Comparison of ENCODE assay signal across 19 cellular contexts in the genomic region with DNA sequence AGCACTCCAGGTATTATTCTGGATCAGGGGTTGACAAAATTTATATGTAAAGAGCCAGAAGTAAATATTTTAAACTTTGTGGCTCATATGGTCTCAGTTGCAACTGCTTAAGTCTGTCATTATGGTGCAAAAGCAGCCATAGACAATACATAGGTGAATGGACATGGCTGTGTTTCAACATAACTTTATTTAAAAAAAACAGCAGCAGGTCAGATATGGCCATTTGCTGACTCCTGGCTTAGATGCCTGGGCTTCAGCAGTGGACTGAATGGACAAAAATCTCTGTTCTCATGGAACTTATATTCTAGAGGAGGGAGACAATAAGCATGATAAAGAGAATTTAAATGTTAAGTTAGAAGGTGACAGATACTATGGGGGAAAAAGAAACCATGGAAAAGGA. TPM values are rescaled to one million over a fixed set of nuclear protein-coding genes. Genes with fewer than 3 reads are reported as not detected.
DNase-seq lines count a peak whose midpoint lies in the region; ATAC-seq, FAIRE-seq and TF ChIP-seq lines count a peak whose summit lies in the region.
"Had no signal": no experiment of that assay in that cellular context is flagged by ENCODE, and none has a peak within 500 bp of the region (broad histone marks: within the 10 kb centered on the region; RNA-seq: fewer than 3 reads in every experiment).

No MANE protein-coding gene starts in this region.

- H3K4me3 Mint-ChIP-seq in GM23338 (no peak overlapping the region), natural killer cell (no peak overlapping the region)
- H3K4me3 Mint-ChIP-seq: CD8-positive, alpha-beta memory T cell had no signal

- H3K4me1 ChIP-seq in GM23338 (ENCODE audit: insufficient read depth) (peaks cover 12% of the 10 kb centered on the region), K562 (replicated peaks in 1 of 2; ENCODE audit: control insufficient read depth in 2 of 2, insufficient read depth in 2 of 2, low read length in 2 of 2) (peaks cover 0 to 5% of the 10 kb centered on the region in 2 experiments; a peak in 2 of 5 replicates), osteoblast (ENCODE audit: insufficient read depth, low read length) (peaks cover 14% of the 10 kb centered on the region), tibial artery (peaks cover 0 to 13% (median 6%) of the 10 kb centered on the region in 4 donors), foreskin keratinocyte (no peaks in the 10 kb centered on the region)

- intact Hi-C loops in K562 (cut with micrococcal nuclease) = loop anchor here (5.0 kb wide), 1 partner anchor 70 kb away; no protein-coding TSS in a partner anchor
- intact Hi-C loops in tibial artery (cut with DNase I; ENCODE audit: low total_unique reads) = no loop called here
- intact Hi-C loops in lower leg skin (cut with DNase I; ENCODE audit: low total_unique reads) = no loop called here
- intact Hi-C loops in natural killer cell (cut with micrococcal nuclease) = no loop called here

- TF ChIP-seq CTCF in GM23338 (conservative IDR thresholded peaks at IDR 0.05; ENCODE audit: low read depth in 2 of 2) (no peak), K562 (IDR thresholded peaks at IDR 0.05 in 2 of 3, conservative IDR thresholded peaks at IDR 0.05 in 1 of 3; ENCODE audit: insufficient read depth in 2 of 3, low read depth in 1 of 3, low read length in 3 of 3) (no peak), osteoblast (IDR thresholded peaks at IDR 0.05; ENCODE audit: extremely low read depth, low read depth, low read length) (no peak), tibial artery (IDR thresholded peaks at IDR 0.05) (no peak), lower leg skin (IDR thresholded peaks at IDR 0.05) (no peak), foreskin keratinocyte (conservative IDR thresholded peaks at IDR 0.05) (no peak), natural killer cell (IDR thresholded peaks at IDR 0.05) (no peak)

- DNase-seq in GM23338 (ENCODE audit: low spot score) = no peak
- DNase-seq in K562 (ENCODE audit: extremely low read depth in 1 of 4, low spot score in 3 of 4) = no peak
- no peak for DNase-seq in osteoblast (ENCODE audit: insufficient read length, low spot score, missing footprints)
- DNase-seq in tibial artery = no peak
- no peak for DNase-seq in lower leg skin (ENCODE audit: low spot score in 2 of 2)
- DNase-seq in foreskin keratinocyte = no peak
- DNase-seq in natural killer cell = no peak
- DNase-seq: ACHN; C1 segment of cervical spinal cord; CD8-positive, alpha-beta memory T cell; KBM-7; MV-4-11; NCI-H1694 treated with DMSO at 0.1 percent for 48 hours; NCI-H510A; NCI-H774; RPMI8226; SHP77 treated with DMSO at 0.1 percent for 48 hours had no signal

- no peaks in the 10 kb centered on the region for H3F3A ChIP-seq in GM23338 (replicated peaks; ENCODE audit: low read depth)

- CTCF ChIA-PET in K562 (lab: Yijun Ruan, JAX; ENCODE audit: low intra/inter-chr PET ratio) = no interaction called here

- H3K4me1 Mint-ChIP-seq in GM23338 (peaks cover 19% of the 10 kb centered on the region), natural killer cell (peaks cover 6% of the 10 kb centered on the region in 2 donors)

- H3K9me2 ChIP-seq in GM23338 (ENCODE audit: insufficient read depth) = peaks cover 14% of the 10 kb centered on the region; the same call in 1 of the 2 replicates

- in situ Hi-C loops in K562 (cut with MboI) = no loop called here

- 0 out of 2 replicates have a peak overlapping the region, but pooled peaks have one; percentile 36 for H3K4me2 ChIP-seq in GM23338
- no peak overlapping the region for H3K4me2 ChIP-seq in K562 (ENCODE audit: insufficient read depth, low read length)
- peak overlapping the region; percentile 50 for H3K4me2 ChIP-seq in osteoblast (ENCODE audit: insufficient read depth, low read length)

- POLR2A ChIA-PET in K562 (lab: Yijun Ruan, JAX) = no interaction called here

- no peak overlapping the region for H3K27ac ChIP-seq in GM23338 (ENCODE audit: low read depth)
- H3K27ac ChIP-seq in K562 (ENCODE audit: extremely low read depth, low read depth, low read length) = no peak overlapping the region
- no peak overlapping the region for H3K27ac ChIP-seq in osteoblast (ENCODE audit: low read depth, low read length)
- peak overlapping the region; percentile 22 to 36 for H3K27ac ChIP-seq in tibial artery
- no peak overlapping the region for H3K27ac ChIP-seq in foreskin keratinocyte

- H3K27ac Mint-ChIP-seq in GM23338 (no peak overlapping the region), natural killer cell (no peak overlapping the region)

- H3K9me3 ChIP-seq in K562 (replicated peaks; ENCODE audit: control insufficient read depth, insufficient read depth, low read depth, low read length) (no peaks in the 10 kb centered on the region), osteoblast (ENCODE audit: low read depth, low read length) (no peaks in the 10 kb centered on the region), tibial artery (no peaks in the 10 kb centered on the region)

- H3K9ac ChIP-seq in K562 (ENCODE audit: insufficient read depth in 1 of 2, low read depth in 2 of 2, low read length in 2 of 2) = no peak overlapping the region

- H4K20me1 ChIP-seq in GM23338 (replicated peaks; ENCODE audit: insufficient read depth) (no peaks in the 10 kb centered on the region), K562 (replicated peaks; ENCODE audit: control insufficient read depth, insufficient read depth, low read length) (no peaks in the 10 kb centered on the region), osteoblast (ENCODE audit: insufficient read depth, low read length) (no peaks in the 10 kb centered on the region)

- no TSS peak for BruUV-seq in K562 (replicated peaks; lab: Mats Ljungman, UMichigan)

- H3K9me1 ChIP-seq in K562 (ENCODE audit: control insufficient read depth, insufficient read depth, low read length) = no peaks in the 10 kb centered on the region

- H3K27me3 Mint-ChIP-seq in GM23338 (ENCODE audit: insufficient read depth, low read depth, poor library complexity) (peaks cover 4% of the 10 kb centered on the region), natural killer cell (ENCODE audit: low read depth in 2 of 2) (peaks cover 27 to 46% of the 10 kb centered on the region in 2 donors)
- H3K27me3 Mint-ChIP-seq: CD8-positive, alpha-beta memory T cell had no signal

- H3K27me3 ChIP-seq in GM23338 (ENCODE audit: insufficient read depth) (no peaks in the 10 kb centered on the region), K562 (ENCODE audit: control insufficient read depth in 2 of 2, insufficient read depth in 2 of 2, low read length in 2 of 2) (peaks cover 10 to 33% of the 10 kb centered on the region in 2 experiments), osteoblast (ENCODE audit: insufficient read depth, low read length) (peaks cover 10% of the 10 kb centered on the region), tibial artery (no peaks in the 10 kb centered on the region), foreskin keratinocyte (no peaks in the 10 kb centered on the region)

- no peak for TF ChIP-seq EP300 in K562 (IDR thresholded peaks at IDR 0.05; ENCODE audit: low read length)

- H3K36me3 ChIP-seq in GM23338 (ENCODE audit: insufficient read depth) (no peaks in the 10 kb centered on the region), K562 (ENCODE audit: control insufficient read depth, insufficient read depth, low read length) (no peaks in the 10 kb centered on the region), osteoblast (ENCODE audit: insufficient read depth, low read length) (no peaks in the 10 kb centered on the region), tibial artery (no peaks in the 10 kb centered on the region)

- TF ChIP-seq RAD21 in K562 (CRISPR knock-in tag; conservative IDR thresholded peaks at IDR 0.05 in 1 of 2, IDR thresholded peaks at IDR 0.05 in 1 of 2) = no peak

- FAIRE-seq in K562 (lab: Jason Lieb, UNC) = no peak
- FAIRE-seq: D721Med had no signal

- ATAC-seq in GM23338 (no peak), K562 (no peak), foreskin keratinocyte (no peak), natural killer cell (no peak)

- TF ChIP-seq POLR2A in K562 (conservative IDR thresholded peaks at IDR 0.05) (no peak), lower leg skin (IDR thresholded peaks at IDR 0.05) (no peak)

- H3K36me3 Mint-ChIP-seq in GM23338 (ENCODE audit: low read depth) (no peaks in the 10 kb centered on the region), natural killer cell (no peaks in the 10 kb centered on the region)

- no peaks in the 10 kb centered on the region for H3K79me2 ChIP-seq in GM23338 (replicated peaks; ENCODE audit: insufficient read depth)
- H3K79me2 ChIP-seq in K562 (ENCODE audit: control insufficient read depth, insufficient read depth, low read length) = no peaks in the 10 kb centered on the region
- H3K79me2 ChIP-seq in osteoblast (ENCODE audit: insufficient read depth, low read length) = no peaks in the 10 kb centered on the region

- H3K9me3 Mint-ChIP-seq in GM23338 (no peaks in the 10 kb centered on the region), natural killer cell (no peaks in the 10 kb centered on the region)
- H3K9me3 Mint-ChIP-seq: CD8-positive, alpha-beta memory T cell had no signal

- no peak overlapping the region for H3K4me3 ChIP-seq in GM23338
- H3K4me3 ChIP-seq in K562 = no peak overlapping the region
- no peak overlapping the region for H3K4me3 ChIP-seq in osteoblast (ENCODE audit: insufficient read depth, low read length)
- no peak overlapping the region for H3K4me3 ChIP-seq in tibial artery
- no peak overlapping the region for H3K4me3 ChIP-seq in lower leg skin (ENCODE audit: low read depth, poor library complexity, severe bottlenecking)

- H2AFZ ChIP-seq in GM23338 (0 out of 2 replicates have a peak overlapping the region, but pooled peaks have one; percentile 33), K562 (ENCODE audit: low read depth, low read length) (no peak overlapping the region), osteoblast (ENCODE audit: low read length) (no peak overlapping the region)

RNA-seq across cellular contexts. Expression of a gene that starts 11.7 kb away (rescaled TPM):
- total RNA-seq in GM23338 (2014; rRNA removed; shearing (Covaris generic)) = 17.2 and 19.1 TPM in 2 replicates
- 3.8 and 4.5 TPM in 2 replicates for polyA plus RNA-seq in GM23338 (2016; fragmentation: Nextera tagmentation; extraction: Ambion mirVana)
- total RNA-seq in K562 (2011; cell fraction: chromatin; rRNA removed; ENCODE audit: low replicate concordance) = 31.3 and 41.9 TPM in 2 replicates
- total RNA-seq in K562 (2011; cell fraction: nucleolus; rRNA removed) = 26.8 and 33.7 TPM in 2 replicates
- 26.5 and 30.9 TPM in 2 replicates for total RNA-seq in K562 (2011; cell fraction: nucleoplasm; rRNA removed)
- 6.7 and 7.9 TPM in 2 replicates for total RNA-seq in K562 (2014; rRNA removed)
- total RNA-seq in K562 (2014; rRNA removed; fragmentation: Illumina TruSeq; extraction: Trizol) = 7.4 and 8.3 TPM in 2 replicates
- total RNA-seq in K562 (2015; rRNA removed; fragmentation: Illumina TruSeq; extraction: Trizol) = 8.6 and 9.1 TPM in 2 replicates
- 11.8 and 13.8 TPM in 2 replicates for total RNA-seq in K562 (2021)
- polyA plus RNA-seq in K562 (2011; rRNA removed) = 7.2 and 7.7 TPM in 2 replicates
- 7.5 and 8.3 TPM in 2 replicates for polyA plus RNA-seq in K562 (2011; cell fraction: cytosol; rRNA removed)
- polyA plus RNA-seq in K562 (2011; cell fraction: nucleus; rRNA removed) = 15.5 and 25.2 TPM in 2 replicates
- polyA plus RNA-seq in K562 (2012) = 5.4 and 7.1 TPM in 2 replicates
- 10.6 and 11.1 TPM in 2 replicates for polyA plus RNA-seq in K562 (2014; fragmentation: Illumina TruSeq; extraction: Trizol)
- 1 to 10 TPM; 2.1 to 3.0 TPM for polyA plus RNA-seq in K562 (2014; fragmentation: Nextera tagmentation; extraction: Ambion mirVana)
- polyA plus RNA-seq in K562 (2014; rRNA removed) = 7.4 and 9.6 TPM in 2 replicates
- 13.2 and 13.9 TPM in 2 replicates for polyA minus RNA-seq in K562 (2011; rRNA and poly(A)+ RNA removed)
- polyA minus RNA-seq in K562 (2011; cell fraction: cytosol; rRNA and poly(A)+ RNA removed) = 7.2 and 8.5 TPM in 2 replicates
- 28.9 and 29.5 TPM in 2 replicates for polyA minus RNA-seq in K562 (2011; cell fraction: nucleus; rRNA and poly(A)+ RNA removed)
- 22.7 and 25.0 TPM in 2 replicates for total RNA-seq in osteoblast
- total RNA-seq in lower leg skin = 10 to 100 TPM; 35.0 to 57.0 (median 51.3) TPM
- 14.1 and 18.7 TPM in 2 replicates for total RNA-seq in foreskin keratinocyte
- polyA plus RNA-seq in foreskin keratinocyte = 4.4 and 6.4 TPM in 2 replicates
- total RNA-seq in natural killer cell = 10 to 100 TPM; 23.0 to 28.4 (median 27.5) TPM

RNA-seq across cellular contexts. Expression of a gene that starts 20.0 kb away (rescaled TPM):
- not detected in 2 replicates for total RNA-seq in GM23338 (2014; rRNA removed; shearing (Covaris generic))
- polyA plus RNA-seq in GM23338 (2016; fragmentation: Nextera tagmentation; extraction: Ambion mirVana) (not detected in 2 replicates), K562 (2011; rRNA removed) (not detected in 2 replicates), K562 (2014; fragmentation: Illumina TruSeq; extraction: Trizol) (not detected in 2 replicates), K562 (2014; fragmentation: Nextera tagmentation; extraction: Ambion mirVana) (not detected), K562 (2014; rRNA removed) (not detected in 2 replicates), foreskin keratinocyte (not detected in 2 replicates)
- total RNA-seq in K562 (2011; cell fraction: chromatin; rRNA removed; ENCODE audit: low replicate concordance) = not detected in 2 replicates
- not detected in 2 replicates for total RNA-seq in K562 (2011; cell fraction: nucleolus; rRNA removed)
- not detected in 2 replicates for total RNA-seq in K562 (2011; cell fraction: nucleoplasm; rRNA removed)
- total RNA-seq in K562 (2014; rRNA removed) (not detected in 2 replicates), K562 (2014; rRNA removed; fragmentation: Illumina TruSeq; extraction: Trizol) (not detected in 2 replicates), K562 (2015; rRNA removed; fragmentation: Illumina TruSeq; extraction: Trizol) (not detected in 2 replicates), K562 (2021) (not detected in 2 replicates), osteoblast (not detected in 2 replicates), lower leg skin (1 to 10 TPM in 3 of 4 donors, under 1 TPM in 1; 0.38 to 8.2 (median 3.0) TPM), foreskin keratinocyte (not detected in 2 replicates), natural killer cell (under 1 TPM in 1 of 3 donors, not detected in 2; 0.21 TPM)
- polyA plus RNA-seq in K562 (2011; cell fraction: cytosol; rRNA removed) = not detected in 2 replicates
- not detected in 2 replicates for polyA plus RNA-seq in K562 (2011; cell fraction: nucleus; rRNA removed)
- not detected in 2 replicates for polyA plus RNA-seq in K562 (2012)
- polyA minus RNA-seq in K562 (2011; rRNA and poly(A)+ RNA removed) = not detected in 2 replicates
- not detected in 2 replicates for polyA minus RNA-seq in K562 (2011; cell fraction: cytosol; rRNA and poly(A)+ RNA removed)
- polyA minus RNA-seq in K562 (2011; cell fraction: nucleus; rRNA and poly(A)+ RNA removed) = not detected in 2 replicates
- total RNA-seq: CD8-positive, alpha-beta memory T cell; H4 had no signal
- polyA plus RNA-seq: CD8-positive, alpha-beta memory T cell had no signal

Comparison
In these comparisons a context has a peak if more than half of its experiments do, and no peak if none do; other contexts are left out.
1. H3K27ac ChIP-seq: peak in tibial artery (2 of 2); none in GM23338 (single experiment), K562 (single experiment), osteoblast (single experiment) and foreskin keratinocyte (single experiment).